ENCODE assay signal across 2 cellular contexts in the genomic region with DNA sequence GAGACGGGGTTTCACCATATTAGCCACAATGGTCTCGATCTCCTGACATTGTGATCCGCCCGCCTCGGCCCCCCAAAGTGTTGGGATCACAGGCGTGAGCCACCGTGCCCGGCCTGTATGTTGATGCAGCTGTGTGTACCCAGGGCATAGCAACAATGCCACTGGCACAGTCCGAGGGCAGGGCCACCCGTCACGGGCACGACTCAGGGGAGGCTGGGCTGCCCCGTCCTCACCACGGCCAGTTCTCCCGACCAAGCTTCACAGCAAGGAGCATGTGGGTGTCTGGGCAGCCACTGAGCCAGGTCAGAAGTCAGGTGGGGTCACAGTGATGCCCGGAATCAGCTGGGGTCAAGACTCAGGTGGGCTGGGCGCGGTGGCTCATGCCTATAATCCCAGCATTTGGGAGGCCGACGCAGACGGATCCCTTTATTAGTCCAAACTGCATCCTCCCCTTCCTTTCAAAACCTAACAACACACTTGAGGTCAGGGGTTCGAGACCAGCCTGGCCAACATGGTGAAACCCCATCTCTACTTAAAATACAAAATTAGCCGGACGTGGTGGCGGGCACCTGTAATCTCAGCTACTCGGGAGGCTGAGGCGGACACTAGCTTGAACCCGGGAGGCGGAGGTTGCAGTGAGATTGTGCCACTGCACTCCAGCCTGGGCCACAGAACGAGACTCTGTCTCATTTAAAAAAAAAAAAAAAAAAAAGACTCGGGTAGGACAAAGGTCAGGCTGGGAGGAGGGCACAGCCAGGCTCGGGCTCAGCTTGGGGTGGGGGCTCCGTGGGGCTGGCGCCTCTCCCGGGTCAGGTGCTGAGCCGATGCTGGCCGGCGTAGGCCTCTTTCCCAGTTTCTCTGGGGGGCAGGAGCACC.
TF ChIP-seq lines count a peak whose summit lies in the region.

No MANE protein-coding gene starts in this region.

TF ChIP-seq in GM23338, 12 proteins besides CTCF, POLR2A, EP300 and RAD21 (continues in another document):
- no peak for TF ChIP-seq ZNF331 (CRISPR knock-in tag; IDR thresholded peaks at IDR 0.05; ENCODE audit: low read depth)
- TF ChIP-seq STAT1 (IDR thresholded peaks at IDR 0.05; ENCODE audit: unreplicated experiment), result no peak
- no peak for TF ChIP-seq POLR2AphosphoS5 (IDR thresholded peaks at IDR 0.05; ENCODE audit: low read depth)
- no peak for TF ChIP-seq JUNB (IDR thresholded peaks at IDR 0.05; ENCODE audit: unreplicated experiment)
- no peak for TF ChIP-seq EZH2phosphoT487 (IDR thresholded peaks at IDR 0.05; ENCODE audit: unreplicated experiment)
- TF ChIP-seq, protein P1, sequence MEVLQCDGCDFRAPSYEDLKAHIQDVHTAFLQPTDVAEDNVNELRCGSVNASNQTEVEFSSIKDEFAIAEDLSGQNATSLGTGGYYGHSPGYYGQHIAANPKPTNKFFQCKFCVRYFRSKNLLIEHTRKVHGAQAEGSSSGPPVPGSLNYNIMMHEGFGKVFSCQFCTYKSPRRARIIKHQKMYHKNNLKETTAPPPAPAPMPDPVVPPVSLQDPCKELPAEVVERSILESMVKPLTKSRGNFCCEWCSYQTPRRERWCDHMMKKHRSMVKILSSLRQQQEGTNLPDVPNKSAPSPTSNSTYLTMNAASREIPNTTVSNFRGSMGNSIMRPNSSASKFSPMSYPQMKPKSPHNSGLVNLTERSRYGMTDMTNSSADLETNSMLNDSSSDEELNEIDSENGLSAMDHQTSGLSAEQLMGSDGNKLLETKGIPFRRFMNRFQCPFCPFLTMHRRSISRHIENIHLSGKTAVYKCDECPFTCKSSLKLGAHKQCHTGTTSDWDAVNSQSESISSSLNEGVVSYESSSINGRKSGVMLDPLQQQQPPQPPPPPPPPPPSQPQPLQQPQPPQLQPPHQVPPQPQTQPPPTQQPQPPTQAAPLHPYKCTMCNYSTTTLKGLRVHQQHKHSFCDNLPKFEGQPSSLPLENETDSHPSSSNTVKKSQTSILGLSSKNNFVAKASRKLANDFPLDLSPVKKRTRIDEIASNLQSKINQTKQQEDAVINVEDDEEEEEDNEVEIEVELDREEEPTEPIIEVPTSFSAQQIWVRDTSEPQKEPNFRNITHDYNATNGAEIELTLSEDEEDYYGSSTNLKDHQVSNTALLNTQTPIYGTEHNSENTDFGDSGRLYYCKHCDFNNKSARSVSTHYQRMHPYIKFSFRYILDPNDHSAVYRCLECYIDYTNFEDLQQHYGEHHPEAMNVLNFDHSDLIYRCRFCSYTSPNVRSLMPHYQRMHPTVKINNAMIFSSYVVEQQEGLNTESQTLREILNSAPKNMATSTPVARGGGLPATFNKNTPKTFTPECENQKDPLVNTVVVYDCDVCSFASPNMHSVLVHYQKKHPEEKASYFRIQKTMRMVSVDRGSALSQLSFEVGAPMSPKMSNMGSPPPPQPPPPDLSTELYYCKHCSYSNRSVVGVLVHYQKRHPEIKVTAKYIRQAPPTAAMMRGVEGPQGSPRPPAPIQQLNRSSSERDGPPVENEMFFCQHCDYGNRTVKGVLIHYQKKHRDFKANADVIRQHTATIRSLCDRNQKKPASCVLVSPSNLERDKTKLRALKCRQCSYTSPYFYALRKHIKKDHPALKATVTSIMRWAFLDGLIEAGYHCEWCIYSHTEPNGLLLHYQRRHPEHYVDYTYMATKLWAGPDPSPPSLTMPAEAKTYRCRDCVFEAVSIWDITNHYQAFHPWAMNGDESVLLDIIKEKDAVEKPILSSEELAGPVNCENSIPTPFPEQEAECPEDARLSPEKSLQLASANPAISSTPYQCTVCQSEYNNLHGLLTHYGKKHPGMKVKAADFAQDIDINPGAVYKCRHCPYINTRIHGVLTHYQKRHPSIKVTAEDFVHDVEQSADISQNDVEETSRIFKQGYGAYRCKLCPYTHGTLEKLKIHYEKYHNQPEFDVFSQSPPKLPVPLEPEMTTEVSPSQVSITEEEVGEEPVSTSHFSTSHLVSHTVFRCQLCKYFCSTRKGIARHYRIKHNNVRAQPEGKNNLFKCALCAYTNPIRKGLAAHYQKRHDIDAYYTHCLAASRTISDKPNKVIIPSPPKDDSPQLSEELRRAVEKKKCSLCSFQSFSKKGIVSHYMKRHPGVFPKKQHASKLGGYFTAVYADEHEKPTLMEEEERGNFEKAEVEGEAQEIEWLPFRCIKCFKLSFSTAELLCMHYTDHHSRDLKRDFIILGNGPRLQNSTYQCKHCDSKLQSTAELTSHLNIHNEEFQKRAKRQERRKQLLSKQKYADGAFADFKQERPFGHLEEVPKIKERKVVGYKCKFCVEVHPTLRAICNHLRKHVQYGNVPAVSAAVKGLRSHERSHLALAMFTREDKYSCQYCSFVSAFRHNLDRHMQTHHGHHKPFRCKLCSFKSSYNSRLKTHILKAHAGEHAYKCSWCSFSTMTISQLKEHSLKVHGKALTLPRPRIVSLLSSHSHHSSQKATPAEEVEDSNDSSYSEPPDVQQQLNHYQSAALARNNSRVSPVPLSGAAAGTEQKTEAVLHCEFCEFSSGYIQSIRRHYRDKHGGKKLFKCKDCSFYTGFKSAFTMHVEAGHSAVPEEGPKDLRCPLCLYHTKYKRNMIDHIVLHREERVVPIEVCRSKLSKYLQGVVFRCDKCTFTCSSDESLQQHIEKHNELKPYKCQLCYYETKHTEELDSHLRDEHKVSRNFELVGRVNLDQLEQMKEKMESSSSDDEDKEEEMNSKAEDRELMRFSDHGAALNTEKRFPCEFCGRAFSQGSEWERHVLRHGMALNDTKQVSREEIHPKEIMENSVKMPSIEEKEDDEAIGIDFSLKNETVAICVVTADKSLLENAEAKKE (CRISPR knock-in tag; IDR thresholded peaks at IDR 0.05), result no peak
- no peak for TF ChIP-seq EZH2 (IDR thresholded peaks at IDR 0.05; ENCODE audit: low read depth, unreplicated experiment)
- no peak for TF ChIP-seq ZNF114 (CRISPR knock-in tag; IDR thresholded peaks at IDR 0.05)
- TF ChIP-seq, protein P2, sequence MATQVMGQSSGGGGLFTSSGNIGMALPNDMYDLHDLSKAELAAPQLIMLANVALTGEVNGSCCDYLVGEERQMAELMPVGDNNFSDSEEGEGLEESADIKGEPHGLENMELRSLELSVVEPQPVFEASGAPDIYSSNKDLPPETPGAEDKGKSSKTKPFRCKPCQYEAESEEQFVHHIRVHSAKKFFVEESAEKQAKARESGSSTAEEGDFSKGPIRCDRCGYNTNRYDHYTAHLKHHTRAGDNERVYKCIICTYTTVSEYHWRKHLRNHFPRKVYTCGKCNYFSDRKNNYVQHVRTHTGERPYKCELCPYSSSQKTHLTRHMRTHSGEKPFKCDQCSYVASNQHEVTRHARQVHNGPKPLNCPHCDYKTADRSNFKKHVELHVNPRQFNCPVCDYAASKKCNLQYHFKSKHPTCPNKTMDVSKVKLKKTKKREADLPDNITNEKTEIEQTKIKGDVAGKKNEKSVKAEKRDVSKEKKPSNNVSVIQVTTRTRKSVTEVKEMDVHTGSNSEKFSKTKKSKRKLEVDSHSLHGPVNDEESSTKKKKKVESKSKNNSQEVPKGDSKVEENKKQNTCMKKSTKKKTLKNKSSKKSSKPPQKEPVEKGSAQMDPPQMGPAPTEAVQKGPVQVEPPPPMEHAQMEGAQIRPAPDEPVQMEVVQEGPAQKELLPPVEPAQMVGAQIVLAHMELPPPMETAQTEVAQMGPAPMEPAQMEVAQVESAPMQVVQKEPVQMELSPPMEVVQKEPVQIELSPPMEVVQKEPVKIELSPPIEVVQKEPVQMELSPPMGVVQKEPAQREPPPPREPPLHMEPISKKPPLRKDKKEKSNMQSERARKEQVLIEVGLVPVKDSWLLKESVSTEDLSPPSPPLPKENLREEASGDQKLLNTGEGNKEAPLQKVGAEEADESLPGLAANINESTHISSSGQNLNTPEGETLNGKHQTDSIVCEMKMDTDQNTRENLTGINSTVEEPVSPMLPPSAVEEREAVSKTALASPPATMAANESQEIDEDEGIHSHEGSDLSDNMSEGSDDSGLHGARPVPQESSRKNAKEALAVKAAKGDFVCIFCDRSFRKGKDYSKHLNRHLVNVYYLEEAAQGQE (IDR thresholded peaks at IDR 0.05; ENCODE audit: unreplicated experiment), result no peak
- TF ChIP-seq NANOG (IDR thresholded peaks at IDR 0.05; ENCODE audit: borderline replicate concordance), result no peak
- TF ChIP-seq CREB1 (CRISPR knock-in tag; IDR thresholded peaks at IDR 0.05; ENCODE audit: low read depth), result no peak

TF ChIP-seq in WTC11, 78 proteins besides CTCF, POLR2A, EP300 and RAD21:
- 0 out of 2 replicates have a peak, but pooled peaks have one; percentile 17 for TF ChIP-seq ESRRA (CRISPR knock-in tag; IDR thresholded peaks at IDR 0.05; ENCODE audit: borderline replicate concordance)
- TF ChIP-seq, protein P3, sequence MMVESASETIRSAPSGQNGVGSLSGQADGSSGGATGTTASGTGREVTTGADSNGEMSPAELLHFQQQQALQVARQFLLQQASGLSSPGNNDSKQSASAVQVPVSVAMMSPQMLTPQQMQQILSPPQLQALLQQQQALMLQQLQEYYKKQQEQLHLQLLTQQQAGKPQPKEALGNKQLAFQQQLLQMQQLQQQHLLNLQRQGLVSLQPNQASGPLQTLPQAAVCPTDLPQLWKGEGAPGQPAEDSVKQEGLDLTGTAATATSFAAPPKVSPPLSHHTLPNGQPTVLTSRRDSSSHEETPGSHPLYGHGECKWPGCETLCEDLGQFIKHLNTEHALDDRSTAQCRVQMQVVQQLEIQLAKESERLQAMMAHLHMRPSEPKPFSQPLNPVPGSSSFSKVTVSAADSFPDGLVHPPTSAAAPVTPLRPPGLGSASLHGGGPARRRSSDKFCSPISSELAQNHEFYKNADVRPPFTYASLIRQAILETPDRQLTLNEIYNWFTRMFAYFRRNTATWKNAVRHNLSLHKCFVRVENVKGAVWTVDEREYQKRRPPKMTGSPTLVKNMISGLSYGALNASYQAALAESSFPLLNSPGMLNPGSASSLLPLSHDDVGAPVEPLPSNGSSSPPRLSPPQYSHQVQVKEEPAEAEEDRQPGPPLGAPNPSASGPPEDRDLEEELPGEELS (CRISPR knock-in tag; IDR thresholded peaks at IDR 0.05), result no peak
- TF ChIP-seq ZNF396 (CRISPR knock-in tag; IDR thresholded peaks at IDR 0.05; ENCODE audit: borderline replicate concordance), result no peak
TF ChIP-seq in WTC11: peak in this region for 1.
